Comparison of ENCODE assay signal across 1 cellular context in the genomic region with DNA sequence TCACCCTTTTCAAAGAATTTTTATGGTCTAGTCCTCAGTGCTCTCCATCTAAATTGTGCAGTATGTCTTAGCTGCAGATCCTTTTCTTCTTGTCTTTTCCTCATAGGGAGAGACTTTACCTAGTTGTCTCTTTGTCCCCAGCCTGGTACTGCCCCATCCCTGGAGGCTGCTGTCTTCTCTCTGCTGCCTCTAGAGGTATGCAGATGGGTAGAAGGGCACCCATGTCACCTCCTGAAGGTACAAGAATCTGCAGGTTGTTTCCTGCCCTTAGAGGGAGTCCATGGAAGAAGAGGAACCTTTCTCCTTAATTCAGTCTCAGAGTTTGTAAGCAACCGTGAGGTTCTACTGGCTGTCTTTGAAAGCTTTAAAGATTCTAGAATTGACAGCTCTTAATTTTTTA.
TF ChIP-seq lines count a peak whose summit lies in the region.

No MANE protein-coding gene starts in this region.

TF ChIP-seq in SK-N-SH treated with all-trans-retinoic acid at 6 μM for 48 hours, 23 proteins besides CTCF, POLR2A, EP300 and RAD21 (continued from another document):
- TF ChIP-seq, protein P1, sequence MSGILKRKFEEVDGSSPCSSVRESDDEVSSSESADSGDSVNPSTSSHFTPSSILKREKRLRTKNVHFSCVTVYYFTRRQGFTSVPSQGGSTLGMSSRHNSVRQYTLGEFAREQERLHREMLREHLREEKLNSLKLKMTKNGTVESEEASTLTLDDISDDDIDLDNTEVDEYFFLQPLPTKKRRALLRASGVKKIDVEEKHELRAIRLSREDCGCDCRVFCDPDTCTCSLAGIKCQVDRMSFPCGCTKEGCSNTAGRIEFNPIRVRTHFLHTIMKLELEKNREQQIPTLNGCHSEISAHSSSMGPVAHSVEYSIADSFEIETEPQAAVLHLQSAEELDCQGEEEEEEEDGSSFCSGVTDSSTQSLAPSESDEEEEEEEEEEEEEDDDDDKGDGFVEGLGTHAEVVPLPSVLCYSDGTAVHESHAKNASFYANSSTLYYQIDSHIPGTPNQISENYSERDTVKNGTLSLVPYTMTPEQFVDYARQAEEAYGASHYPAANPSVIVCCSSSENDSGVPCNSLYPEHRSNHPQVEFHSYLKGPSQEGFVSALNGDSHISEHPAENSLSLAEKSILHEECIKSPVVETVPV (CRISPR knock-in tag; IDR thresholded peaks at IDR 0.05) = no peak
- no peak for TF ChIP-seq TOX (CRISPR knock-in tag; IDR thresholded peaks at IDR 0.05; ENCODE audit: borderline replicate concordance)
